In the genomic region with DNA sequence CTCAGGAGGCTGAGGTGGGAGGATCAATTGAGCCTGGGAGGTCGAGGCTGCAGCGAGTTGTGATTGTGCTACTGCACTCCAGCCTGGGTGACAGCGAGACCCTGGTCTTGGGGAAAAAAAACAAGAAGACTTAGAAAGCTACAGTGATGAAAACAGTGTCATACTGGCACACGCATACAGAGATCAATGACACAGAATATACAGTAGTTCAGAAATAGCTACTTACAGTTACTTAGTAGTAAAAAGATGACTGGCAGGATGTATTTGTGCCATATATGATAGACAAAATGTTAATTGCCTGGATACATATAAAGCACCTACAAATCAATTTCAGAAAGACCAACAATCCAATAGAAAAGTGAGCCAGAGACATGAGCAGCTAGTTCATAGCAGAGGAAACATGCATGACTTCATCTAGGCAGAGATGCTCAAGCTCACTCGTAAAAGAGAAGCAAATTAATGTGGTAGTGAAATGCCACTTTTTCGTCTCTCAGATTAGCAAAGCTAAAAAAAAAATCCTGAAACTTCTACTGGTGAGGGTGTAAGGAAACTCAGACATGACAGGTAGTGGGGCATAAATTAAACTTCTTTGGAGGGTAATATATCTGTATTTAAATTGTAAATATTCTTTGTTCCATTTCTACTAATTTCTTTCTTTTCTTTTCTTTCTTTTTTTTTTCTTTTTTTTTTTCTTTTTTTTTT, we compare ENCODE assay signal across 19 cellular contexts. TPM values are rescaled to one million over a fixed set of nuclear protein-coding genes. Genes with fewer than 3 reads are reported as not detected.
DNase-seq lines count a peak whose midpoint lies in the region; ATAC-seq and TF ChIP-seq lines count a peak whose summit lies in the region.
"Had no signal": no experiment of that assay in that cellular context is flagged by ENCODE, and none has a peak within 500 bp of the region (broad histone marks: within the 10 kb centered on the region; RNA-seq: fewer than 3 reads in every experiment).

No MANE protein-coding gene starts in this region.

- ATAC-seq in GM21786 (IDR thresholded peaks at IDR 0.05; ENCODE audit: unreplicated experiment) (peak; percentile 55), left colon (no peak)
- ATAC-seq in stimulated activated memory B cell treated with anti-CD40 and anti-IgM and Interleukin-4, amounts not matched to agents 10 μg/mL and 1 μg/mL and 100 μg/mL, for 72 hours, result peak; percentile 65
- ATAC-seq: A549, left lobe of liver had no signal

- no peaks in the 10 kb centered on the region for H3K27me3 ChIP-seq in OCI-LY3 (ENCODE audit: low read depth, low read length)
- H3K27me3 ChIP-seq in Peyer's patch, result no peaks in the 10 kb centered on the region

- H3K27ac ChIP-seq in OCI-LY3 (ENCODE audit: low read length) (peak overlapping the region; percentile 48), Peyer's patch (peak overlapping the region in 1 of 4 donors; percentile 14)
- H3K27ac ChIP-seq: A549, SJCRH30, skin epidermis had no signal

- no peak overlapping the region for H3K27ac Mint-ChIP-seq in activated naive CD8-positive, alpha-beta T cell
- no peak overlapping the region for H3K27ac Mint-ChIP-seq in activated naive CD8-positive, alpha-beta T cell treated with anti-CD3 and anti-CD28 coated beads for 36 hours
- peak overlapping the region; percentile 75 for H3K27ac Mint-ChIP-seq in stimulated activated memory B cell treated with anti-CD40 and anti-IgM and Interleukin-4, amounts not matched to agents 10 μg/mL and 1 μg/mL and 100 μg/mL, for 72 hours
- H3K27ac Mint-ChIP-seq: activated CD4-positive, alpha-beta memory T cell treated with anti-CD3 and anti-CD28 coated beads, Interleukin-2, amount 10 ng/mL, durations not matched to agents 7 days and 5 days; endodermal cell had no signal

- H3K4me1 Mint-ChIP-seq in activated naive CD8-positive, alpha-beta T cell (ENCODE audit: low read depth), result peaks cover 17% of the 10 kb centered on the region
- H3K4me1 Mint-ChIP-seq in activated naive CD8-positive, alpha-beta T cell treated with anti-CD3 and anti-CD28 coated beads for 36 hours, result peaks cover 11% of the 10 kb centered on the region
- peaks cover 86% of the 10 kb centered on the region for H3K4me1 Mint-ChIP-seq in stimulated activated memory B cell treated with anti-CD40 and anti-IgM and Interleukin-4, amounts not matched to agents 10 μg/mL and 1 μg/mL and 100 μg/mL, for 72 hours

- H3K4me1 ChIP-seq in OCI-LY3 (ENCODE audit: low read length) (peaks cover 61% of the 10 kb centered on the region), Peyer's patch (peaks cover 0 to 16% (median 4%) of the 10 kb centered on the region in 4 donors)

- no peak for DNase-seq in activated naive CD8-positive, alpha-beta T cell treated with anti-CD3 and anti-CD28 coated beads for 36 hours
- DNase-seq in NCI-H2227 (lab: John Stamatoyannopoulos, UW; ENCODE audit: unreplicated experiment) (no peak), Peyer's patch (no peak), left colon (no peak)
- DNase-seq: activated CD4-positive, alpha-beta memory T cell treated with anti-CD3 and anti-CD28 coated beads, Interleukin-2, amount 10 ng/mL, durations not matched to agents 7 days and 5 days; amniotic stem cell; CD8-positive, alpha-beta memory T cell; endodermal cell; NCI-H1092 treated with DMSO at 0.1 percent for 48 hours; SJCRH30; stimulated activated naive CD4-positive, alpha-beta T cell had no signal

- H3K36me3 Mint-ChIP-seq in activated naive CD8-positive, alpha-beta T cell, result peaks cover 2% of the 10 kb centered on the region
- peaks cover 3% of the 10 kb centered on the region for H3K36me3 Mint-ChIP-seq in activated naive CD8-positive, alpha-beta T cell treated with anti-CD3 and anti-CD28 coated beads for 36 hours
- no peaks in the 10 kb centered on the region for H3K36me3 Mint-ChIP-seq in stimulated activated memory B cell treated with anti-CD40 and anti-IgM and Interleukin-4, amounts not matched to agents 10 μg/mL and 1 μg/mL and 100 μg/mL, for 72 hours

- H3K9me3 ChIP-seq in OCI-LY3 (ENCODE audit: insufficient read depth, low read length), result no peaks in the 10 kb centered on the region
- H3K9me3 ChIP-seq in Peyer's patch, result no peaks in the 10 kb centered on the region
- H3K9me3 ChIP-seq: A549, HAP-1, SJCRH30 had no signal

- peak overlapping the region; percentile 60 for H3K4me3 Mint-ChIP-seq in activated naive CD8-positive, alpha-beta T cell
- no peak overlapping the region for H3K4me3 Mint-ChIP-seq in activated naive CD8-positive, alpha-beta T cell treated with anti-CD3 and anti-CD28 coated beads for 36 hours
- peak overlapping the region; percentile 33 for H3K4me3 Mint-ChIP-seq in stimulated activated memory B cell treated with anti-CD40 and anti-IgM and Interleukin-4, amounts not matched to agents 10 μg/mL and 1 μg/mL and 100 μg/mL, for 72 hours
- H3K4me3 Mint-ChIP-seq: activated CD4-positive, alpha-beta memory T cell treated with anti-CD3 and anti-CD28 coated beads, Interleukin-2, amount 10 ng/mL, durations not matched to agents 7 days and 5 days; CD8-positive, alpha-beta memory T cell; endodermal cell had no signal

- H3K4me3 ChIP-seq in OCI-LY3 (ENCODE audit: low read length) (no peak overlapping the region), Peyer's patch (no peak overlapping the region)
- H3K4me3 ChIP-seq: A549, HAP-1, SJCRH30, skin epidermis had no signal

- TF ChIP-seq CTCF in OCI-LY3 (IDR thresholded peaks at IDR 0.05; ENCODE audit: low read depth, low read length) (no peak), Peyer's patch (IDR thresholded peaks at IDR 0.05) (no peak)

- H2AFZ ChIP-seq in OCI-LY3 (ENCODE audit: low read depth, low read length), result no peak overlapping the region

- no peaks in the 10 kb centered on the region for H4K20me1 ChIP-seq in OCI-LY3 (ENCODE audit: insufficient read depth, low read length)

- H3K27me3 Mint-ChIP-seq in activated naive CD8-positive, alpha-beta T cell, result peaks cover 12% of the 10 kb centered on the region
- peaks cover 32% of the 10 kb centered on the region for H3K27me3 Mint-ChIP-seq in activated naive CD8-positive, alpha-beta T cell treated with anti-CD3 and anti-CD28 coated beads for 36 hours
- H3K27me3 Mint-ChIP-seq in stimulated activated memory B cell treated with anti-CD40 and anti-IgM and Interleukin-4, amounts not matched to agents 10 μg/mL and 1 μg/mL and 100 μg/mL, for 72 hours, result no peaks in the 10 kb centered on the region

- H3K9ac ChIP-seq in OCI-LY3 (ENCODE audit: low read length), result no peak overlapping the region

- H3K4me2 ChIP-seq in OCI-LY3 (ENCODE audit: low read length), result peak overlapping the region; percentile 27
- H3K4me2 ChIP-seq: A549 had no signal

- intact Hi-C loops in left colon (cut with DNase I, micrococcal nuclease), result no loop called here

- no peaks in the 10 kb centered on the region for H3K9me3 Mint-ChIP-seq in activated naive CD8-positive, alpha-beta T cell (ENCODE audit: low read depth)
- H3K9me3 Mint-ChIP-seq in activated naive CD8-positive, alpha-beta T cell treated with anti-CD3 and anti-CD28 coated beads for 36 hours, result no peaks in the 10 kb centered on the region
- H3K9me3 Mint-ChIP-seq in stimulated activated memory B cell treated with anti-CD40 and anti-IgM and Interleukin-4, amounts not matched to agents 10 μg/mL and 1 μg/mL and 100 μg/mL, for 72 hours, result no peaks in the 10 kb centered on the region

- H3K79me2 ChIP-seq in OCI-LY3 (ENCODE audit: low read length), result peaks cover 11% of the 10 kb centered on the region; the same call in 1 of the 2 replicates

- H3K36me3 ChIP-seq in OCI-LY3 (replicated peaks; ENCODE audit: low read depth, low read length) (peaks cover 4% of the 10 kb centered on the region), Peyer's patch (no peaks in the 10 kb centered on the region)
- H3K36me3 ChIP-seq: HAP-1, SJCRH30 had no signal

- TF ChIP-seq POLR2A in Peyer's patch (IDR thresholded peaks at IDR 0.05), result no peak

RNA-seq across cellular contexts. Expression of gene ALDH2, which starts 2.5 kb away (rescaled TPM):
- total RNA-seq in activated naive CD8-positive, alpha-beta T cell treated with anti-CD3 and anti-CD28 coated beads for 36 hours, result 1 to 10 TPM; 1.4 to 1.6 TPM
- total RNA-seq in Peyer's patch (100 to 1,000 TPM; 118 to 215 (median 177) TPM), left colon (100 to 1,000 TPM; 371 to 399 TPM)

Comparison
In these comparisons a context has a peak if more than half of its experiments do, and no peak if none do; other contexts are left out.
1. RNA of gene ALDH2, which starts 2.5 kb away (total RNA-seq): 371 to 399 TPM in left colon and 118 to 215 TPM in Peyer's patch; 1.4 to 1.6 TPM in activated naive CD8-positive, alpha-beta T cell treated with anti-CD3 and anti-CD28 coated beads for 36 hours; every median in the first group is over 10 times any median in the second.